ENCODE assay signal across 12 cellular contexts in genomic region chr16:3009568-3010390, GRCh38. TPM values are rescaled to one million over a fixed set of nuclear protein-coding genes. Genes with fewer than 3 reads are reported as not detected.
A peak's percentile ranks its signal among the peaks of the same experiment; 100 is the strongest.
DNase-seq lines count a peak whose midpoint lies in the region; ATAC-seq, FAIRE-seq and TF ChIP-seq lines count a peak whose summit lies in the region.
"Had no signal": no experiment of that assay in that cellular context is flagged by ENCODE, and none has a peak within 500 bp of the region (broad histone marks: within the 10 kb centered on the region; RNA-seq: fewer than 3 reads in every experiment).

No MANE protein-coding gene starts in this region.

- H4K91ac ChIP-seq in H1 (replicated peaks; ENCODE audit: insufficient read length, low read length), result peak overlapping the region; percentile 99

- H3K27me3 ChIP-seq in HUES64 (ENCODE audit: insufficient read depth, low read length), result peaks cover 18% of the 10 kb centered on the region
- H3K27me3 ChIP-seq in H1 (replicated peaks in 1 of 4; ENCODE audit: control insufficient read depth in 3 of 4, extremely low read depth in 1 of 4, insufficient read depth in 3 of 4, low read length in 3 of 4), result no peaks in the 10 kb centered on the region; a peak in 1 of 7 replicates
- no peaks in the 10 kb centered on the region for H3K27me3 ChIP-seq in mesendoderm (ENCODE audit: insufficient read depth, low read length, poor library complexity)
- H3K27me3 ChIP-seq in sigmoid colon, result peaks cover 24 to 95% (median 84%) of the 10 kb centered on the region in 3 donors

- TF ChIP-seq CTCF in H1 (IDR thresholded peaks at IDR 0.05; ENCODE audit: control extremely low read depth in 1 of 3, insufficient read depth in 1 of 3, low read depth in 1 of 3, low read length in 3 of 3) (no peak), sigmoid colon (IDR thresholded peaks at IDR 0.05) (no peak)

- peak overlapping the region; percentile 58 for H4K8ac ChIP-seq in H1 (ENCODE audit: extremely low read depth, insufficient read depth, low read length)
- no peak overlapping the region for H4K8ac ChIP-seq in mesendoderm (ENCODE audit: low read depth, low read length)

- H2BK5ac ChIP-seq in H1 (ENCODE audit: low read depth, low read length) (peak overlapping the region; percentile 97), mesendoderm (ENCODE audit: low read length) (peak overlapping the region; percentile 35)

- H3K9me3 ChIP-seq in HUES64 (ENCODE audit: insufficient read depth, low read depth, low read length) (no peaks in the 10 kb centered on the region), H1 (ENCODE audit: insufficient read depth in 2 of 2, low read depth in 1 of 2, low read length in 1 of 2) (no peaks in the 10 kb centered on the region), sigmoid colon (no peaks in the 10 kb centered on the region)

- H3K4me1 ChIP-seq in HUES64 (ENCODE audit: insufficient read depth, low read length) (peaks cover 56% of the 10 kb centered on the region), H1 (replicated peaks in 1 of 4; ENCODE audit: control insufficient read depth in 3 of 4, insufficient read depth in 4 of 4, low read length in 3 of 4) (peaks cover 20 to 72% (median 63%) of the 10 kb centered on the region in 4 experiments), mesendoderm (ENCODE audit: control insufficient read depth, low read depth, low read length) (peaks cover 23% of the 10 kb centered on the region), sigmoid colon (peaks cover 0 to 3% (median 3%) of the 10 kb centered on the region in 4 donors)

- H3K27ac ChIP-seq in HUES64 (ENCODE audit: low read depth, low read length) (peak overlapping the region; percentile 98), H1 (ENCODE audit: low read depth, low read length) (peak overlapping the region; percentile 96), mesendoderm (ENCODE audit: low read depth, low read length) (peak overlapping the region; percentile 85), sigmoid colon (no peak overlapping the region)

- peak overlapping the region; percentile 90; the same call in 1 of the 2 replicates for H2BK20ac ChIP-seq in H1 (ENCODE audit: low read length)

- H2BK120ac ChIP-seq in H1 (replicated peaks; ENCODE audit: low read depth, low read length) (peak overlapping the region; percentile 88), mesendoderm (ENCODE audit: low read depth, low read length) (peak overlapping the region; percentile 36)

- peak in 1 of 2 experiments; percentile 8; a peak in 1 of 4 replicates for TF ChIP-seq RAD21 in H1 (IDR thresholded peaks at IDR 0.05 in 1 of 2, conservative IDR thresholded peaks at IDR 0.05 in 1 of 2; ENCODE audit: low read depth in 2 of 2, low read length in 2 of 2)

- H3K4me3 ChIP-seq in HUES64 (ENCODE audit: low read length) (peak overlapping the region; percentile 44), H1 (ENCODE audit: extremely low read depth in 1 of 4, insufficient read depth in 2 of 4, low read depth in 3 of 4, low read length in 4 of 4) (peak overlapping the region; percentile 21 to 52 (median 44)), mesendoderm (ENCODE audit: low read length) (no peak overlapping the region), sigmoid colon (no peak overlapping the region)

- H3K79me1 ChIP-seq in H1 (ENCODE audit: low read depth, low read length), result peaks cover 3% of the 10 kb centered on the region; the same call in 1 of the 2 replicates
- no peaks in the 10 kb centered on the region for H3K79me1 ChIP-seq in mesendoderm (ENCODE audit: low read length)

- peak overlapping the region; percentile 97 for H2BK12ac ChIP-seq in H1 (ENCODE audit: low read depth, low read length)

- H3K79me2 ChIP-seq in H1 (ENCODE audit: control insufficient read depth in 1 of 2, insufficient read depth in 2 of 2, low read length in 2 of 2) (peaks cover 0 to 7% of the 10 kb centered on the region in 2 experiments; a peak in 1 of 4 replicates), mesendoderm (ENCODE audit: control insufficient read depth, insufficient read depth, low read length) (no peaks in the 10 kb centered on the region)

- peaks cover 2 to 14% of the 10 kb centered on the region in 2 experiments for H4K20me1 ChIP-seq in H1 (replicated peaks in 1 of 2; ENCODE audit: control insufficient read depth in 1 of 2, insufficient read depth in 2 of 2, low read length in 2 of 2)

- H3K14ac ChIP-seq in H1 (ENCODE audit: insufficient read length), result no peak overlapping the region

- no peak for FAIRE-seq in H1 (lab: Jason Lieb, UNC)

- peaks cover 26% of the 10 kb centered on the region for H3K23me2 ChIP-seq in H1 (ENCODE audit: low read depth, low read length)

- H3K4me2 ChIP-seq in H1 (ENCODE audit: insufficient read depth in 1 of 2, low read depth in 2 of 2, low read length in 2 of 2) (peak overlapping the region; percentile 84 to 88), mesendoderm (ENCODE audit: low read length) (peak overlapping the region; percentile 21)

- H3K18ac ChIP-seq in H1 (ENCODE audit: extremely low read depth, low read length) (peak overlapping the region; percentile 96), mesendoderm (ENCODE audit: low read length) (peak overlapping the region; percentile 81)

- WGBS in HUES64, result 25% methylated on average over 21 of the region's 21 CpGs
- 7% methylated on average over 19 of the region's 21 CpGs; no CpG with 5 or more reads in 1 of the 2 experiments for WGBS in H1 (ENCODE audit: extremely low coverage in 1 of 2, insufficient coverage in 1 of 2, insufficient read length in 1 of 2, insufficient replicate concordance in 2 of 2, low coverage in 1 of 2, low lambda C conversion rate in 2 of 2, missing lambda C conversion rate in 1 of 2), 2 experiments
- WGBS in mesendoderm (ENCODE audit: extremely low coverage, insufficient coverage, low lambda C conversion rate), result no CpG with 5 or more reads among the region's 21 CpGs
- WGBS in sigmoid colon, 2 donors, result 48 to 64% methylated on average over 21 of the region's 21 CpGs

- H4K5ac ChIP-seq in H1 (ENCODE audit: insufficient read length, low read depth, low read length) (peak overlapping the region; percentile 93), mesendoderm (ENCODE audit: low read length) (no peak overlapping the region)

- CTCF ChIA-PET in H1 (lab: Charles Lee; ENCODE audit: partially characterized antibody), result interaction anchor here (0.7 to 17.3 kb wide), 9 partner anchors 8 to 220 kb away, joined by 3 to 639 read pairs (median 4); partner anchors contain the start of genes BICDL2, CLDN6, HCFC1R1 and THOC6

- H3K4ac ChIP-seq in H1 (replicated peaks; ENCODE audit: insufficient read length, low read depth, low read length) (peak overlapping the region; percentile 100), mesendoderm (ENCODE audit: low read depth, low read length) (peak overlapping the region; percentile 41)

- no peak overlapping the region for H2AFZ ChIP-seq in H1 (ENCODE audit: low read length)

- TF ChIP-seq POLR2A in H1 (IDR thresholded peaks at IDR 0.05; ENCODE audit: control extremely low read depth in 1 of 2, low read depth in 2 of 2, low read length in 2 of 2), result peak; percentile 66 to 80
- TF ChIP-seq POLR2A in sigmoid colon (IDR thresholded peaks at IDR 0.05), result no peak

- H3K36me3 ChIP-seq in HUES64 (ENCODE audit: insufficient read depth, low read length) (peaks cover 6% of the 10 kb centered on the region; the same call in 1 of the 2 replicates), H1 (ENCODE audit: control insufficient read depth in 2 of 4, insufficient read depth in 4 of 4, low read length in 3 of 4) (peaks cover 0 to 9% (median under 1%) of the 10 kb centered on the region in 4 experiments; a peak in 2 of 8 replicates), mesendoderm (ENCODE audit: control insufficient read depth, insufficient read depth, low read length) (peaks cover under 1% of the 10 kb centered on the region), sigmoid colon (no peaks in the 10 kb centered on the region)

- POLR2A ChIA-PET in H1 (lab: Charles Lee; ENCODE audit: partially characterized antibody), result interaction anchor here (0.6 to 35.7 kb wide), 20 partner anchors 9 to 1263 kb away, joined by 3 to 1808 read pairs (median 4); partner anchors contain the start of genes BICDL2, CEMP1, CLDN6 and CLDN9

- intact Hi-C loops in sigmoid colon (cut with DNase I), result no loop called here

- H3K56ac ChIP-seq in H1 (replicated peaks; ENCODE audit: insufficient read length, low read depth, low read length) (peak overlapping the region; percentile 92), mesendoderm (ENCODE audit: low read length) (peak overlapping the region; percentile 78)

- H3K9ac ChIP-seq in HUES64 (ENCODE audit: low read depth, low read length), result peak overlapping the region; percentile 65
- H3K9ac ChIP-seq in H1 (replicated peaks in 1 of 4; ENCODE audit: extremely low read depth in 1 of 4, low read depth in 3 of 4, low read length in 3 of 4), result peak overlapping the region in 2 of 4 experiments; percentile 54 to 58; a peak in 4 of 7 replicates
- H3K9ac ChIP-seq in mesendoderm (ENCODE audit: low read length), result peak overlapping the region; percentile 52

- DNase-seq in COLO668 (lab: John Stamatoyannopoulos, UW; ENCODE audit: unreplicated experiment) (peak; percentile 70), H1 (ENCODE audit: low read depth in 1 of 2, low spot score in 2 of 2) (peak; percentile 84 to 88), mesendoderm (peak; percentile 97), sigmoid colon (no peak), UCSD-AML1 (lab: John Stamatoyannopoulos, UW; ENCODE audit: unreplicated experiment) (no peak)
- DNase-seq: activated T-cell treated with anti-CD3 and anti-CD28 coated beads, Interleukin-2, amount 50 U/mL, for 1 hour; NCI-H2227 treated with DMSO at 0.1 percent for 48 hours had no signal

- H3K23ac ChIP-seq in H1 (ENCODE audit: insufficient read length) (no peak overlapping the region), mesendoderm (ENCODE audit: low read length) (no peak overlapping the region)

- TF ChIP-seq EP300 in H1 (IDR thresholded peaks at IDR 0.05; ENCODE audit: borderline replicate concordance in 1 of 2, low read depth in 2 of 2, low read length in 2 of 2), result peak; percentile 4 to 88; a peak in 2 of 3 replicates
- no peak for TF ChIP-seq EP300 in sigmoid colon (IDR thresholded peaks at IDR 0.05)

- H2BK15ac ChIP-seq in H1 (ENCODE audit: low read length) (no peak overlapping the region), mesendoderm (replicated peaks; ENCODE audit: low read depth) (no peak overlapping the region)

- no peak overlapping the region; the same call in 1 of the 2 replicates for H2AK5ac ChIP-seq in H1 (ENCODE audit: low read depth, low read length)
- H2AK5ac ChIP-seq in mesendoderm (ENCODE audit: low read length), result no peak overlapping the region

- ATAC-seq in activated CD4-positive, CD25-positive, alpha-beta regulatory T cell treated with anti-CD3 and anti-CD28 coated beads, Interleukin-2, amount 50 U/mL, for 24 hours, result no peak
- ATAC-seq in GM21360 (IDR thresholded peaks at IDR 0.05; ENCODE audit: unreplicated experiment), result no peak
- ATAC-seq: Right ventricle myocardium inferior had no signal

RNA-seq across cellular contexts. Expression of gene CLDN9, which starts 2.9 kb away (rescaled TPM):
- polyA plus RNA-seq in HUES64 (2013, experiment 1 of 2), result 0.25 TPM
- polyA plus RNA-seq in HUES64 (2013, experiment 2 of 2), result 0.44 TPM
- 0.60 and 0.77 TPM in 2 replicates for total RNA-seq in H1 (2021; fragmentation: NEBNext Ultra II Directional; extraction: Animal tissue kit (Norgen Biotek cat#: 25700))
- polyA plus RNA-seq in H1 (2011; rRNA removed) (0.89 and 2.2 TPM in 2 replicates), sigmoid colon (under 1 TPM in 1 of 3 donors, not detected in 2; 0.28 TPM)
- polyA plus RNA-seq in H1 (2011; cell fraction: cytosol; rRNA removed), result 1.1 TPM
- polyA plus RNA-seq in H1 (2011; cell fraction: nucleus; rRNA removed), result 1.5 TPM
- polyA plus RNA-seq in H1 (2012, experiment 1 of 2), result 0.88 to 1.4 TPM (median 1.3 TPM) in 4 replicates
- polyA plus RNA-seq in H1 (2012, experiment 2 of 2), result 0.79 TPM
- polyA plus RNA-seq in H1 (2013, experiment 1 of 2), result 0.45 TPM
- 0.64 TPM for polyA plus RNA-seq in H1 (2013, experiment 2 of 2)
- polyA minus RNA-seq in H1 (2011; rRNA and poly(A)+ RNA removed), result 0.54 and 0.69 TPM in 2 replicates
- 1.2 TPM for polyA minus RNA-seq in H1 (2011; cell fraction: cytosol; rRNA and poly(A)+ RNA removed)
- polyA minus RNA-seq in H1 (2011; cell fraction: nucleus; rRNA and poly(A)+ RNA removed), result 2.4 TPM
- polyA plus RNA-seq in mesendoderm (2013, experiment 1 of 2), result 0.20 TPM
- polyA plus RNA-seq in mesendoderm (2013, experiment 2 of 2), result 0.15 TPM
- not detected for total RNA-seq in sigmoid colon

RNA-seq across cellular contexts. Expression of gene CLDN6, which starts 8.2 kb away (rescaled TPM):
- 517 TPM for polyA plus RNA-seq in HUES64 (2013, experiment 1 of 2)
- polyA plus RNA-seq in HUES64 (2013, experiment 2 of 2), result 422 TPM
- 747 and 793 TPM in 2 replicates for total RNA-seq in H1 (2021; fragmentation: NEBNext Ultra II Directional; extraction: Animal tissue kit (Norgen Biotek cat#: 25700))
- polyA plus RNA-seq in H1 (2011; rRNA removed) (1,115 and 1,541 TPM in 2 replicates), sigmoid colon (not detected)
- polyA plus RNA-seq in H1 (2011; cell fraction: cytosol; rRNA removed), result 1,064 TPM
- polyA plus RNA-seq in H1 (2011; cell fraction: nucleus; rRNA removed), result 853 TPM
- 1,062 to 1,141 TPM (median 1,120 TPM) in 4 replicates for polyA plus RNA-seq in H1 (2012, experiment 1 of 2)
- 1,707 TPM for polyA plus RNA-seq in H1 (2012, experiment 2 of 2)
- polyA plus RNA-seq in H1 (2013, experiment 1 of 2), result 1,092 TPM
- 1,249 TPM for polyA plus RNA-seq in H1 (2013, experiment 2 of 2)
- polyA minus RNA-seq in H1 (2011; rRNA and poly(A)+ RNA removed), result 497 and 676 TPM in 2 replicates
- 373 TPM for polyA minus RNA-seq in H1 (2011; cell fraction: cytosol; rRNA and poly(A)+ RNA removed)
- polyA minus RNA-seq in H1 (2011; cell fraction: nucleus; rRNA and poly(A)+ RNA removed), result 219 TPM
- 508 TPM for polyA plus RNA-seq in mesendoderm (2013, experiment 1 of 2)
- polyA plus RNA-seq in mesendoderm (2013, experiment 2 of 2), result 491 TPM
- total RNA-seq in sigmoid colon, result not detected
- total RNA-seq: myocyte, Right ventricle myocardium inferior had no signal

RNA-seq across cellular contexts. Expression of gene TNFRSF12A, which starts 10.4 kb away (rescaled TPM):
- 63.8 TPM for polyA plus RNA-seq in HUES64 (2013, experiment 1 of 2)
- polyA plus RNA-seq in HUES64 (2013, experiment 2 of 2), result 60.7 TPM
- total RNA-seq in H1 (2021; fragmentation: NEBNext Ultra II Directional; extraction: Animal tissue kit (Norgen Biotek cat#: 25700)), result 77.0 and 81.0 TPM in 2 replicates
- 82.5 and 121 TPM in 2 replicates for polyA plus RNA-seq in H1 (2011; rRNA removed)
- polyA plus RNA-seq in H1 (2011; cell fraction: cytosol; rRNA removed), result 88.3 TPM
- 120 TPM for polyA plus RNA-seq in H1 (2011; cell fraction: nucleus; rRNA removed)
- 45.8 to 72.6 TPM (median 63.2 TPM) in 4 replicates for polyA plus RNA-seq in H1 (2012, experiment 1 of 2)
- polyA plus RNA-seq in H1 (2012, experiment 2 of 2), result 45.0 TPM
- 89.9 TPM for polyA plus RNA-seq in H1 (2013, experiment 1 of 2)
- polyA plus RNA-seq in H1 (2013, experiment 2 of 2), result 111 TPM
- 16.6 and 17.1 TPM in 2 replicates for polyA minus RNA-seq in H1 (2011; rRNA and poly(A)+ RNA removed)
- 52.9 TPM for polyA minus RNA-seq in H1 (2011; cell fraction: cytosol; rRNA and poly(A)+ RNA removed)
- 42.5 TPM for polyA minus RNA-seq in H1 (2011; cell fraction: nucleus; rRNA and poly(A)+ RNA removed)
- 126 TPM for polyA plus RNA-seq in mesendoderm (2013, experiment 1 of 2)
- polyA plus RNA-seq in mesendoderm (2013, experiment 2 of 2), result 126 TPM
- total RNA-seq in sigmoid colon, result 10 to 100 TPM in 3 of 4 donors, 1 to 10 TPM in 1; 6.1 to 78.2 (median 12.7) TPM
- 10 to 100 TPM in 1 of 3 donors, 1 to 10 TPM in 2; 6.6 to 16.3 (median 7.9) TPM for polyA plus RNA-seq in sigmoid colon

RNA-seq across cellular contexts. Expression of gene HCFC1R1, which starts 14.0 kb away (rescaled TPM):
- 64.6 TPM for polyA plus RNA-seq in HUES64 (2013, experiment 1 of 2)
- polyA plus RNA-seq in HUES64 (2013, experiment 2 of 2), result 74.2 TPM
- 66.2 and 72.7 TPM in 2 replicates for total RNA-seq in H1 (2021; fragmentation: NEBNext Ultra II Directional; extraction: Animal tissue kit (Norgen Biotek cat#: 25700))
- polyA plus RNA-seq in H1 (2011; rRNA removed) (138 and 195 TPM in 2 replicates), sigmoid colon (10 to 100 TPM; 52.9 to 82.5 (median 53.1) TPM)
- polyA plus RNA-seq in H1 (2011; cell fraction: cytosol; rRNA removed), result 98.0 TPM
- polyA plus RNA-seq in H1 (2011; cell fraction: nucleus; rRNA removed), result 119 TPM
- 100 to 142 TPM (median 123 TPM) in 4 replicates for polyA plus RNA-seq in H1 (2012, experiment 1 of 2)
- 151 TPM for polyA plus RNA-seq in H1 (2012, experiment 2 of 2)
- polyA plus RNA-seq in H1 (2013, experiment 1 of 2), result 119 TPM
- polyA plus RNA-seq in H1 (2013, experiment 2 of 2), result 124 TPM
- 16.3 and 19.5 TPM in 2 replicates for polyA minus RNA-seq in H1 (2011; rRNA and poly(A)+ RNA removed)
- polyA minus RNA-seq in H1 (2011; cell fraction: cytosol; rRNA and poly(A)+ RNA removed), result 37.1 TPM
- polyA minus RNA-seq in H1 (2011; cell fraction: nucleus; rRNA and poly(A)+ RNA removed), result 29.6 TPM
- polyA plus RNA-seq in mesendoderm (2013, experiment 1 of 2), result 73.7 TPM
- 75.5 TPM for polyA plus RNA-seq in mesendoderm (2013, experiment 2 of 2)
- 10 to 100 TPM; 23.1 to 77.3 (median 32.2) TPM for total RNA-seq in sigmoid colon

RNA-seq across cellular contexts. Expression of gene THOC6, which starts 14.1 kb away (rescaled TPM):
- 53.2 TPM for polyA plus RNA-seq in HUES64 (2013, experiment 1 of 2)
- polyA plus RNA-seq in HUES64 (2013, experiment 2 of 2), result 46.4 TPM
- total RNA-seq in H1 (2021; fragmentation: NEBNext Ultra II Directional; extraction: Animal tissue kit (Norgen Biotek cat#: 25700)), result 78.5 and 82.9 TPM in 2 replicates
- polyA plus RNA-seq in H1 (2011; rRNA removed), result 111 and 137 TPM in 2 replicates
- 105 TPM for polyA plus RNA-seq in H1 (2011; cell fraction: cytosol; rRNA removed)
- polyA plus RNA-seq in H1 (2011; cell fraction: nucleus; rRNA removed), result 118 TPM
- 65.6 to 98.4 TPM (median 93.0 TPM) in 4 replicates for polyA plus RNA-seq in H1 (2012, experiment 1 of 2)
- polyA plus RNA-seq in H1 (2012, experiment 2 of 2), result 114 TPM
- polyA plus RNA-seq in H1 (2013, experiment 1 of 2), result 36.7 TPM
- 34.1 TPM for polyA plus RNA-seq in H1 (2013, experiment 2 of 2)
- polyA minus RNA-seq in H1 (2011; rRNA and poly(A)+ RNA removed), result 48.6 and 73.0 TPM in 2 replicates
- polyA minus RNA-seq in H1 (2011; cell fraction: cytosol; rRNA and poly(A)+ RNA removed), result 59.2 TPM
- polyA minus RNA-seq in H1 (2011; cell fraction: nucleus; rRNA and poly(A)+ RNA removed), result 37.9 TPM
- polyA plus RNA-seq in mesendoderm (2013, experiment 1 of 2), result 38.1 TPM
- polyA plus RNA-seq in mesendoderm (2013, experiment 2 of 2), result 37.5 TPM
- 10 to 100 TPM in 3 of 4 donors, 1 to 10 TPM in 1; 8.6 to 15.8 (median 13.4) TPM for total RNA-seq in sigmoid colon
- polyA plus RNA-seq in sigmoid colon, result 10 to 100 TPM; 16.8 to 35.8 (median 18.5) TPM

Comparison
In these comparisons a context has a peak if more than half of its experiments do, and no peak if none do; other contexts are left out.
1. DNase-seq: peak in COLO668 (single experiment), H1 (2 of 2) and mesendoderm (single experiment); none in sigmoid colon (single experiment) and UCSD-AML1 (single experiment).
2. H3K27ac ChIP-seq: peak in HUES64 (single experiment), H1 (single experiment) and mesendoderm (single experiment); none in sigmoid colon (0 of 4).
3. H3K4me3 ChIP-seq: peak in HUES64 (single experiment) and H1 (4 of 4); none in mesendoderm (single experiment) and sigmoid colon (0 of 4).
4. POLR2A ChIP-seq: peak in H1 (2 of 2); none in sigmoid colon (0 of 2).
5. RNA of gene CLDN6, which starts 8.2 kb away (total RNA-seq): 747 to 793 TPM in H1; not detected in sigmoid colon; every median in the first group is over 100 times any median in the second.